8 cellular contexts compared by ENCODE assay signal in genomic region chr10:72513910-72514309, GRCh38.
"Had no signal": no experiment of that assay in that cellular context is flagged by ENCODE, and none has a peak within 500 bp of the region (broad histone marks: within the 10 kb centered on the region; RNA-seq: fewer than 3 reads in every experiment).

No MANE protein-coding gene starts in this region.

- FAIRE-seq: HTR-8/SVneo, K562 had no signal

- H3K4me2 ChIP-seq: KMS-11 had no signal

- ATAC-seq: K562 had no signal

- H3K9ac ChIP-seq: KMS-11 had no signal

- H3K27ac Mint-ChIP-seq: IgD-negative memory B cell had no signal

- H3K4me3 Mint-ChIP-seq: IgD-negative memory B cell had no signal

- H3K4me3 ChIP-seq: K562 had no signal

- H3K27me3 Mint-ChIP-seq: IgD-negative memory B cell had no signal

- H3K27ac ChIP-seq: KMS-11 had no signal

- DNase-seq: IMR-90, Karpas-422, KBM-7, KG1 had no signal
